In the genomic region with DNA sequence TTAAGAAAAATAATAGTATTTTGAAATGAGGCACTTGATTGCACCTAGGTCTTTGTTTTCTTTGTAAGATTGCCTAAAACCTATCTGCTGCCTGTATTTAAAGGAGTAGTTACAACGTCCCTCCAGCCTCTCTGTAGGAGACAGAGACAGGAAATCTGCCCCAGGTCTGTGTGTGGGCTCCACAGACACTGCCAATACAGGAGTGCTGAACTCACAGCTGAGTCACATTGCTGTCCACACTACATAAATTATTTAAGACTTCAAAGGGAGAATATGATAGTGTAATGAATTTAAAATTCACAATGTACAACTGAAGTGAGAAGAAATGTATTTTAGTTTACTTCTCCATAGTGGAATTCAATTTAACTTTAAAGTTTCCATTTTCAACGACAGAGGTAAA, we compare ENCODE assay signal across 22 cellular contexts. TPM values are rescaled to one million over a fixed set of nuclear protein-coding genes. Genes with fewer than 3 reads are reported as not detected.
DNase-seq lines count a peak whose midpoint lies in the region; ATAC-seq, FAIRE-seq and TF ChIP-seq lines count a peak whose summit lies in the region.
"Had no signal": no experiment of that assay in that cellular context is flagged by ENCODE, and none has a peak within 500 bp of the region (broad histone marks: within the 10 kb centered on the region; RNA-seq: fewer than 3 reads in every experiment).

No MANE protein-coding gene starts in this region.

- FAIRE-seq in K562 (lab: Jason Lieb, UNC) (peak; percentile 35), H54 (lab: Jason Lieb, UNC) (no peak)
- FAIRE-seq: A549, D721Med, frontal cortex, GM12892 had no signal

- BruUV-seq in K562 (replicated peaks; lab: Mats Ljungman, UMichigan) = no TSS peak

- 3% methylated on average over 2 of the region's 2 CpGs for WGBS in K562 (ENCODE audit: insufficient coverage, low coverage, missing lambda C conversion rate)

- TF ChIP-seq EP300 in K562 (IDR thresholded peaks at IDR 0.05; ENCODE audit: low read length) = no peak

- no peak overlapping the region for H3K9ac ChIP-seq in K562 (ENCODE audit: insufficient read depth in 1 of 2, low read depth in 2 of 2, low read length in 2 of 2)

- peak overlapping the region; percentile 6; the same call in 1 of the 2 replicates for H3K4me2 ChIP-seq in K562 (ENCODE audit: insufficient read depth, low read length)
- H3K4me2 ChIP-seq: A549 had no signal

- no peak for TF ChIP-seq POLR2A in K562 (conservative IDR thresholded peaks at IDR 0.05)
- no peak for TF ChIP-seq POLR2A in H54 (IDR thresholded peaks at IDR 0.05; ENCODE audit: low read depth, low read length)

- no peaks in the 10 kb centered on the region; the same call in 2 of the 3 replicates for H3K36me3 ChIP-seq in K562 (ENCODE audit: control insufficient read depth, insufficient read depth, low read length)

- POLR2A ChIA-PET in K562 (lab: Yijun Ruan, JAX) = interaction anchor here (0.6 to 2.6 kb wide), 3 partner anchors 10 to 68 kb away, joined by 3 to 11 read pairs (median 6); no protein-coding TSS in a partner anchor

- no peak overlapping the region for H3K27ac ChIP-seq in K562 (ENCODE audit: extremely low read depth, low read depth, low read length)
- H3K27ac ChIP-seq: A549, C4-2B, psoas muscle had no signal

- H3K4me1 ChIP-seq in K562 (replicated peaks in 1 of 2; ENCODE audit: control insufficient read depth in 2 of 2, insufficient read depth in 2 of 2, low read length in 2 of 2) = peaks cover 0 to 24% of the 10 kb centered on the region in 2 experiments; a peak in 3 of 5 replicates
- H3K4me1 ChIP-seq: A549, psoas muscle had no signal

- CTCF ChIA-PET in K562 (lab: Yijun Ruan, JAX; ENCODE audit: low intra/inter-chr PET ratio) = interaction anchor here (0.6 kb wide), 1 partner anchor 918 kb away, joined by 3 read pairs; no protein-coding TSS in a partner anchor

- H2AFZ ChIP-seq in K562 (ENCODE audit: low read depth, low read length) = peak overlapping the region; percentile 46

- DNase-seq in AG20443 (ENCODE audit: low spot score) (peak; percentile 62), NCI-H226 (peak; percentile 59), K562 (ENCODE audit: extremely low read depth in 1 of 4, low spot score in 3 of 4) (peak in 2 of 4 experiments; percentile 35 to 56), kidney glomerular epithelial cell (lab: John Stamatoyannopoulos, UW) (peak; percentile 62), H54 (ENCODE audit: insufficient read length, low spot score) (no peak), GM13977 (ENCODE audit: low spot score) (no peak)
- no peak for DNase-seq in activated T-cell treated with anti-CD3 and anti-CD28 coated beads, Interleukin-2, amount 50 U/mL, for 1 hour
- DNase-seq: activated CD4-positive, alpha-beta memory T cell treated with anti-CD3 and anti-CD28 coated beads, Interleukin-2, amount 10 ng/mL, durations not matched to agents 7 days and 5 days; activated naive CD4-positive, alpha-beta T cell treated with anti-CD3 and anti-CD28 coated beads, Interleukin-2, amount 50 U/mL, for 16 hours; activated T-cell treated with anti-CD3 and anti-CD28 coated beads, Interleukin-2, amount 50 U/mL, for 48 hours; endodermal cell; NCI-H526 treated with DMSO at 0.1 percent for 48 hours; psoas muscle; SHP77 treated with DMSO at 0.1 percent for 48 hours; T-helper 2 cell had no signal

- no peak for TF ChIP-seq RAD21 in K562 (CRISPR knock-in tag; conservative IDR thresholded peaks at IDR 0.05 in 1 of 2, IDR thresholded peaks at IDR 0.05 in 1 of 2)

- no peaks in the 10 kb centered on the region for H3K79me2 ChIP-seq in K562 (ENCODE audit: control insufficient read depth, insufficient read depth, low read length)

- H3K27me3 ChIP-seq in K562 (ENCODE audit: control insufficient read depth in 2 of 2, insufficient read depth in 2 of 2, low read length in 2 of 2) = peaks cover 0 to 2% of the 10 kb centered on the region in 2 experiments; a peak in 1 of 5 replicates

- no peaks in the 10 kb centered on the region for H3K9me3 ChIP-seq in K562 (replicated peaks; ENCODE audit: control insufficient read depth, insufficient read depth, low read depth, low read length)
- H3K9me3 ChIP-seq: A549, psoas muscle had no signal

- in situ Hi-C loops in K562 (cut with MboI) (loop anchor here (5.0 kb wide), 1 partner anchor 68 kb away; no protein-coding TSS in a partner anchor), GM13977 (cut with MboI; ENCODE audit: low pct_unique_long_range_greater_than_20kb, low sequenced_read_pairs, unreplicated experiment) (no loop called here)

- peak; percentile 49; the same call in 2 of the 3 replicates for ATAC-seq in K562
- no peak for ATAC-seq in HG03520 (IDR thresholded peaks at IDR 0.05; ENCODE audit: unreplicated experiment)
- ATAC-seq: A549, psoas muscle, WTC11 had no signal

- TF ChIP-seq CTCF in K562 (IDR thresholded peaks at IDR 0.05 in 2 of 3, conservative IDR thresholded peaks at IDR 0.05 in 1 of 3; ENCODE audit: insufficient read depth in 2 of 3, low read depth in 1 of 3, low read length in 3 of 3) (no peak), GM13977 (IDR thresholded peaks at IDR 0.05; ENCODE audit: extremely low read depth, insufficient read depth, missing control alignments) (no peak)

- intact Hi-C loops in K562 (cut with micrococcal nuclease) = no loop called here

- no peaks in the 10 kb centered on the region for H4K20me1 ChIP-seq in K562 (replicated peaks; ENCODE audit: control insufficient read depth, insufficient read depth, low read length)

- H3K9me1 ChIP-seq in K562 (ENCODE audit: control insufficient read depth, insufficient read depth, low read length) = no peaks in the 10 kb centered on the region

- no peak overlapping the region for H3K4me3 ChIP-seq in K562
- H3K4me3 ChIP-seq: A549, psoas muscle had no signal

TF ChIP-seq in K562, 482 proteins besides CTCF, POLR2A, EP300 and RAD21 (continues in another document):
- TF ChIP-seq NELFE (IDR thresholded peaks at IDR 0.05; ENCODE audit: insufficient read depth, insufficient read length) (no peak), BCL6 (CRISPR knock-in tag; IDR thresholded peaks at IDR 0.05) (no peak), ZNF707 (CRISPR knock-in tag; conservative IDR thresholded peaks at IDR 0.05) (no peak), ZNF124 (CRISPR knock-in tag; IDR thresholded peaks at IDR 0.05) (no peak), ELF4 (CRISPR knock-in tag; IDR thresholded peaks at IDR 0.05) (no peak), RBM14 (IDR thresholded peaks at IDR 0.05; ENCODE audit: borderline replicate concordance, insufficient read depth, low read depth, low read length) (no peak), FOS (IDR thresholded peaks at IDR 0.05; ENCODE audit: extremely low read depth, insufficient read length) (no peak), HDAC2 (IDR thresholded peaks at IDR 0.05) (no peak), ZNF57 (CRISPR knock-in tag; IDR thresholded peaks at IDR 0.05) (no peak), ZNF282 (CRISPR knock-in tag; IDR thresholded peaks at IDR 0.05) (no peak), GTF2A2 (tag; IDR thresholded peaks at IDR 0.05) (no peak), ZNF717 (CRISPR knock-in tag; IDR thresholded peaks at IDR 0.05) (no peak), ZNF212 (CRISPR knock-in tag; IDR thresholded peaks at IDR 0.05) (no peak), TAF7 (tag; IDR thresholded peaks at IDR 0.05) (no peak)
- TF ChIP-seq, protein P1, sequence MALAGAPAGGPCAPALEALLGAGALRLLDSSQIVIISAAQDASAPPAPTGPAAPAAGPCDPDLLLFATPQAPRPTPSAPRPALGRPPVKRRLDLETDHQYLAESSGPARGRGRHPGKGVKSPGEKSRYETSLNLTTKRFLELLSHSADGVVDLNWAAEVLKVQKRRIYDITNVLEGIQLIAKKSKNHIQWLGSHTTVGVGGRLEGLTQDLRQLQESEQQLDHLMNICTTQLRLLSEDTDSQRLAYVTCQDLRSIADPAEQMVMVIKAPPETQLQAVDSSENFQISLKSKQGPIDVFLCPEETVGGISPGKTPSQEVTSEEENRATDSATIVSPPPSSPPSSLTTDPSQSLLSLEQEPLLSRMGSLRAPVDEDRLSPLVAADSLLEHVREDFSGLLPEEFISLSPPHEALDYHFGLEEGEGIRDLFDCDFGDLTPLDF (CRISPR knock-in tag; IDR thresholded peaks at IDR 0.05) = no peak
- TF ChIP-seq, protein P2, sequence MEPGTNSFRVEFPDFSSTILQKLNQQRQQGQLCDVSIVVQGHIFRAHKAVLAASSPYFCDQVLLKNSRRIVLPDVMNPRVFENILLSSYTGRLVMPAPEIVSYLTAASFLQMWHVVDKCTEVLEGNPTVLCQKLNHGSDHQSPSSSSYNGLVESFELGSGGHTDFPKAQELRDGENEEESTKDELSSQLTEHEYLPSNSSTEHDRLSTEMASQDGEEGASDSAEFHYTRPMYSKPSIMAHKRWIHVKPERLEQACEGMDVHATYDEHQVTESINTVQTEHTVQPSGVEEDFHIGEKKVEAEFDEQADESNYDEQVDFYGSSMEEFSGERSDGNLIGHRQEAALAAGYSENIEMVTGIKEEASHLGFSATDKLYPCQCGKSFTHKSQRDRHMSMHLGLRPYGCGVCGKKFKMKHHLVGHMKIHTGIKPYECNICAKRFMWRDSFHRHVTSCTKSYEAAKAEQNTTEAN (CRISPR knock-in tag; IDR thresholded peaks at IDR 0.05) = no peak

RNA-seq across cellular contexts. Expression of a gene that starts 48.2 kb away (rescaled TPM):
- total RNA-seq in K562 (2011; cell fraction: chromatin; rRNA removed; ENCODE audit: low replicate concordance) = 35.7 and 76.1 TPM in 2 replicates
- 25.2 and 36.2 TPM in 2 replicates for total RNA-seq in K562 (2011; cell fraction: nucleolus; rRNA removed)
- total RNA-seq in K562 (2011; cell fraction: nucleoplasm; rRNA removed) = 42.7 and 58.9 TPM in 2 replicates
- total RNA-seq in K562 (2014; rRNA removed) = 24.3 and 25.5 TPM in 2 replicates
- total RNA-seq in K562 (2014; rRNA removed; fragmentation: Illumina TruSeq; extraction: Trizol) = 23.8 and 29.3 TPM in 2 replicates
- 29.1 and 29.5 TPM in 2 replicates for total RNA-seq in K562 (2015; rRNA removed; fragmentation: Illumina TruSeq; extraction: Trizol)
- total RNA-seq in K562 (2021) = 27.3 and 27.6 TPM in 2 replicates
- 11.8 and 15.4 TPM in 2 replicates for polyA plus RNA-seq in K562 (2011; rRNA removed)
- 5.1 and 5.9 TPM in 2 replicates for polyA plus RNA-seq in K562 (2011; cell fraction: cytosol; rRNA removed)
- polyA plus RNA-seq in K562 (2011; cell fraction: nucleus; rRNA removed) = 16.5 and 25.8 TPM in 2 replicates
- 7.5 and 10.9 TPM in 2 replicates for polyA plus RNA-seq in K562 (2012)
- 14.8 and 15.4 TPM in 2 replicates for polyA plus RNA-seq in K562 (2014; fragmentation: Illumina TruSeq; extraction: Trizol)
- polyA plus RNA-seq in K562 (2014; fragmentation: Nextera tagmentation; extraction: Ambion mirVana) = 1 to 10 TPM; 5.7 to 9.3 TPM
- 8.9 and 10.9 TPM in 2 replicates for polyA plus RNA-seq in K562 (2014; rRNA removed)
- 76.0 and 81.2 TPM in 2 replicates for polyA minus RNA-seq in K562 (2011; rRNA and poly(A)+ RNA removed)
- 20.0 and 24.2 TPM in 2 replicates for polyA minus RNA-seq in K562 (2011; cell fraction: cytosol; rRNA and poly(A)+ RNA removed)
- polyA minus RNA-seq in K562 (2011; cell fraction: nucleus; rRNA and poly(A)+ RNA removed) = 52.5 and 71.9 TPM in 2 replicates

Comparison
In these comparisons a context has a peak if more than half of its experiments do, and no peak if none do; other contexts are left out.
1. DNase-seq: peak in AG20443 (single experiment), NCI-H226 (single experiment) and kidney glomerular epithelial cell (single experiment); none in H54 (single experiment), GM13977 (single experiment) and activated T-cell treated with anti-CD3 and anti-CD28 coated beads, Interleukin-2, amount 50 U/mL, for 1 hour (single experiment).